ENCODE assay signal across 1 cellular context in the genomic region with DNA sequence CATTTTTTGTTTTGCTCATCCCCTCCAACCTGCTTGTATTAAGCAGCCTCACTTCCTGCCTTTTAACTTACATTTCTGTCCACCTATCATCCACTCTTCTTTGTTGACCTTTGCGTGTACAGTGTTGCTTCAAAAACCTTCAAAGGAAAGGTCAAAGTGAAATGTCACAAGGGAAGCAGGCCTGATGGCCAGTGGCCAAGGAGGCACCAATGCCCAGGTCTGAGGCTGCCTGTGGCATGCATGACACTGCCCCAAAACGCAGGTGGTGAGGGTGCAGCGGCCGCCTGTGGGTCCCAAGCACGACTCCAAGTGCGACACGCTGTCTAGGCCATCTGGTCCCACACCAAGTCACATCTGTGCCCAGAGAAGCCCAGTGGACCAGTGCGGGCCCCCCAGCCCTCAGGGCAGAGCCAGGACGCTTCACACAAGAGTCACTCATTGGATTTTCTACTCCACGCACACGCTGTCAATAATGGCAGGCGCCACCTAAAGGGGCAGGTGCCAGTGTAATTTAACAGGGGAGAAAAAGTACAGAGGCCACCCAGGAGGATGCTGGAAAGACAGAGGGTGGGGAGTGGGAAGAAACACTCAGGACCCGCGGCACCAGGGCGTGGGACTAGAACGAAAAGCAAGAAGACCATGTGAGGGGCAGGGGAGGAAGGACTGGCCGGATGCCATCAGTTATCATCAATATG.
A peak's percentile ranks its signal among the peaks of the same experiment; 100 is the strongest.
TF ChIP-seq lines count a peak whose summit lies in the region.

No MANE protein-coding gene starts in this region.

TF ChIP-seq in HepG2, 621 proteins besides CTCF, POLR2A, EP300 and RAD21 (continued from another document and continues in another):
- TF ChIP-seq, protein P1, sequence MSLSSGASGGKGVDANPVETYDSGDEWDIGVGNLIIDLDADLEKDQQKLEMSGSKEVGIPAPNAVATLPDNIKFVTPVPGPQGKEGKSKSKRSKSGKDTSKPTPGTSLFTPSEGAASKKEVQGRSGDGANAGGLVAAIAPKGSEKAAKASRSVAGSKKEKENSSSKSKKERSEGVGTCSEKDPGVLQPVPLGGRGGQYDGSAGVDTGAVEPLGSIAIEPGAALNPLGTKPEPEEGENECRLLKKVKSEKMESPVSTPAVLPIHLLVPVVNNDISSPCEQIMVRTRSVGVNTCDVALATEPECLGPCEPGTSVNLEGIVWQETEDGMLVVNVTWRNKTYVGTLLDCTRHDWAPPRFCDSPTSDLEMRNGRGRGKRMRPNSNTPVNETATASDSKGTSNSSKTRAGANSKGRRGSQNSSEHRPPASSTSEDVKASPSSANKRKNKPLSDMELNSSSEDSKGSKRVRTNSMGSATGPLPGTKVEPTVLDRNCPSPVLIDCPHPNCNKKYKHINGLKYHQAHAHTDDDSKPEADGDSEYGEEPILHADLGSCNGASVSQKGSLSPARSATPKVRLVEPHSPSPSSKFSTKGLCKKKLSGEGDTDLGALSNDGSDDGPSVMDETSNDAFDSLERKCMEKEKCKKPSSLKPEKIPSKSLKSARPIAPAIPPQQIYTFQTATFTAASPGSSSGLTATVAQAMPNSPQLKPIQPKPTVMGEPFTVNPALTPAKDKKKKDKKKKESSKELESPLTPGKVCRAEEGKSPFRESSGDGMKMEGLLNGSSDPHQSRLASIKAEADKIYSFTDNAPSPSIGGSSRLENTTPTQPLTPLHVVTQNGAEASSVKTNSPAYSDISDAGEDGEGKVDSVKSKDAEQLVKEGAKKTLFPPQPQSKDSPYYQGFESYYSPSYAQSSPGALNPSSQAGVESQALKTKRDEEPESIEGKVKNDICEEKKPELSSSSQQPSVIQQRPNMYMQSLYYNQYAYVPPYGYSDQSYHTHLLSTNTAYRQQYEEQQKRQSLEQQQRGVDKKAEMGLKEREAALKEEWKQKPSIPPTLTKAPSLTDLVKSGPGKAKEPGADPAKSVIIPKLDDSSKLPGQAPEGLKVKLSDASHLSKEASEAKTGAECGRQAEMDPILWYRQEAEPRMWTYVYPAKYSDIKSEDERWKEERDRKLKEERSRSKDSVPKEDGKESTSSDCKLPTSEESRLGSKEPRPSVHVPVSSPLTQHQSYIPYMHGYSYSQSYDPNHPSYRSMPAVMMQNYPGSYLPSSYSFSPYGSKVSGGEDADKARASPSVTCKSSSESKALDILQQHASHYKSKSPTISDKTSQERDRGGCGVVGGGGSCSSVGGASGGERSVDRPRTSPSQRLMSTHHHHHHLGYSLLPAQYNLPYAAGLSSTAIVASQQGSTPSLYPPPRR (CRISPR knock-in tag; IDR thresholded peaks at IDR 0.05; ENCODE audit: borderline replicate concordance): peak; percentile 92
- no peak for TF ChIP-seq ISX (CRISPR knock-in tag; conservative IDR thresholded peaks at IDR 0.05)
- no peak for TF ChIP-seq JDP2 (CRISPR knock-in tag; IDR thresholded peaks at IDR 0.05; ENCODE audit: borderline replicate concordance)
- TF ChIP-seq RAD51 (IDR thresholded peaks at IDR 0.05; ENCODE audit: borderline replicate concordance): no peak
- TF ChIP-seq SP5 (CRISPR knock-in tag; IDR thresholded peaks at IDR 0.05; ENCODE audit: borderline replicate concordance, low read depth): peak; percentile 69; the same call in 1 of the 2 replicates
- TF ChIP-seq, protein P2, sequence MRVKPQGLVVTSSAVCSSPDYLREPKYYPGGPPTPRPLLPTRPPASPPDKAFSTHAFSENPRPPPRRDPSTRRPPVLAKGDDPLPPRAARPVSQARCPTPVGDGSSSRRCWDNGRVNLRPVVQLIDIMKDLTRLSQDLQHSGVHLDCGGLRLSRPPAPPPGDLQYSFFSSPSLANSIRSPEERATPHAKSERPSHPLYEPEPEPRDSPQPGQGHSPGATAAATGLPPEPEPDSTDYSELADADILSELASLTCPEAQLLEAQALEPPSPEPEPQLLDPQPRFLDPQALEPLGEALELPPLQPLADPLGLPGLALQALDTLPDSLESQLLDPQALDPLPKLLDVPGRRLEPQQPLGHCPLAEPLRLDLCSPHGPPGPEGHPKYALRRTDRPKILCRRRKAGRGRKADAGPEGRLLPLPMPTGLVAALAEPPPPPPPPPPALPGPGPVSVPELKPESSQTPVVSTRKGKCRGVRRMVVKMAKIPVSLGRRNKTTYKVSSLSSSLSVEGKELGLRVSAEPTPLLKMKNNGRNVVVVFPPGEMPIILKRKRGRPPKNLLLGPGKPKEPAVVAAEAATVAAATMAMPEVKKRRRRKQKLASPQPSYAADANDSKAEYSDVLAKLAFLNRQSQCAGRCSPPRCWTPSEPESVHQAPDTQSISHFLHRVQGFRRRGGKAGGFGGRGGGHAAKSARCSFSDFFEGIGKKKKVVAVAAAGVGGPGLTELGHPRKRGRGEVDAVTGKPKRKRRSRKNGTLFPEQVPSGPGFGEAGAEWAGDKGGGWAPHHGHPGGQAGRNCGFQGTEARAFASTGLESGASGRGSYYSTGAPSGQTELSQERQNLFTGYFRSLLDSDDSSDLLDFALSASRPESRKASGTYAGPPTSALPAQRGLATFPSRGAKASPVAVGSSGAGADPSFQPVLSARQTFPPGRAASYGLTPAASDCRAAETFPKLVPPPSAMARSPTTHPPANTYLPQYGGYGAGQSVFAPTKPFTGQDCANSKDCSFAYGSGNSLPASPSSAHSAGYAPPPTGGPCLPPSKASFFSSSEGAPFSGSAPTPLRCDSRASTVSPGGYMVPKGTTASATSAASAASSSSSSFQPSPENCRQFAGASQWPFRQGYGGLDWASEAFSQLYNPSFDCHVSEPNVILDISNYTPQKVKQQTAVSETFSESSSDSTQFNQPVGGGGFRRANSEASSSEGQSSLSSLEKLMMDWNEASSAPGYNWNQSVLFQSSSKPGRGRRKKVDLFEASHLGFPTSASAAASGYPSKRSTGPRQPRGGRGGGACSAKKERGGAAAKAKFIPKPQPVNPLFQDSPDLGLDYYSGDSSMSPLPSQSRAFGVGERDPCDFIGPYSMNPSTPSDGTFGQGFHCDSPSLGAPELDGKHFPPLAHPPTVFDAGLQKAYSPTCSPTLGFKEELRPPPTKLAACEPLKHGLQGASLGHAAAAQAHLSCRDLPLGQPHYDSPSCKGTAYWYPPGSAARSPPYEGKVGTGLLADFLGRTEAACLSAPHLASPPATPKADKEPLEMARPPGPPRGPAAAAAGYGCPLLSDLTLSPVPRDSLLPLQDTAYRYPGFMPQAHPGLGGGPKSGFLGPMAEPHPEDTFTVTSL (CRISPR knock-in tag; IDR thresholded peaks at IDR 0.05; ENCODE audit: borderline replicate concordance): peak; percentile 25; the same call in 1 of the 2 replicates
- no peak for TF ChIP-seq ZNF605 (CRISPR knock-in tag; IDR thresholded peaks at IDR 0.05)
- no peak for TF ChIP-seq IKZF1 (IDR thresholded peaks at IDR 0.05)
- TF ChIP-seq NCOR1 (IDR thresholded peaks at IDR 0.05; ENCODE audit: borderline replicate concordance, low read length): peak; percentile 46; the same call in 1 of the 2 replicates
- TF ChIP-seq PHF21A (CRISPR knock-in tag; IDR thresholded peaks at IDR 0.05): no peak
- TF ChIP-seq, protein P3, sequence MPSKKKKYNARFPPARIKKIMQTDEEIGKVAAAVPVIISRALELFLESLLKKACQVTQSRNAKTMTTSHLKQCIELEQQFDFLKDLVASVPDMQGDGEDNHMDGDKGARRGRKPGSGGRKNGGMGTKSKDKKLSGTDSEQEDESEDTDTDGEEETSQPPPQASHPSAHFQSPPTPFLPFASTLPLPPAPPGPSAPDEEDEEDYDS (CRISPR knock-in tag; IDR thresholded peaks at IDR 0.05): peak; percentile 26; the same call in 1 of the 2 replicates
- TF ChIP-seq IRF2 (CRISPR knock-in tag; IDR thresholded peaks at IDR 0.05): peak; percentile 58; the same call in 1 of the 2 replicates
- no peak for TF ChIP-seq AGO2 (optimal IDR thresholded peaks at IDR 0.05; ENCODE audit: low read depth, low read length)
- TF ChIP-seq, protein P4, sequence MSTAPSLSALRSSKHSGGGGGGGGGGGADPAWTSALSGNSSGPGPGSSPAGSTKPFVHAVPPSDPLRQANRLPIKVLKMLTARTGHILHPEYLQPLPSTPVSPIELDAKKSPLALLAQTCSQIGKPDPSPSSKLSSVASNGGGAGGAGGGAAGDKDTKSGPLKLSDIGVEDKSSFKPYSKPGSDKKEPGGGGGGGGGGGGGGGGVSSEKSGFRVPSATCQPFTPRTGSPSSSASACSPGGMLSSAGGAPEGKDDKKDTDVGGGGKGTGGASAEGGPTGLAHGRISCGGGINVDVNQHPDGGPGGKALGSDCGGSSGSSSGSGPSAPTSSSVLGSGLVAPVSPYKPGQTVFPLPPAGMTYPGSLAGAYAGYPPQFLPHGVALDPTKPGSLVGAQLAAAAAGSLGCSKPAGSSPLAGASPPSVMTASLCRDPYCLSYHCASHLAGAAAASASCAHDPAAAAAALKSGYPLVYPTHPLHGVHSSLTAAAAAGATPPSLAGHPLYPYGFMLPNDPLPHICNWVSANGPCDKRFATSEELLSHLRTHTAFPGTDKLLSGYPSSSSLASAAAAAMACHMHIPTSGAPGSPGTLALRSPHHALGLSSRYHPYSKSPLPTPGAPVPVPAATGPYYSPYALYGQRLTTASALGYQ (CRISPR knock-in tag; IDR thresholded peaks at IDR 0.05): peak; percentile 52; the same call in 1 of the 2 replicates
- TF ChIP-seq, protein P5, sequence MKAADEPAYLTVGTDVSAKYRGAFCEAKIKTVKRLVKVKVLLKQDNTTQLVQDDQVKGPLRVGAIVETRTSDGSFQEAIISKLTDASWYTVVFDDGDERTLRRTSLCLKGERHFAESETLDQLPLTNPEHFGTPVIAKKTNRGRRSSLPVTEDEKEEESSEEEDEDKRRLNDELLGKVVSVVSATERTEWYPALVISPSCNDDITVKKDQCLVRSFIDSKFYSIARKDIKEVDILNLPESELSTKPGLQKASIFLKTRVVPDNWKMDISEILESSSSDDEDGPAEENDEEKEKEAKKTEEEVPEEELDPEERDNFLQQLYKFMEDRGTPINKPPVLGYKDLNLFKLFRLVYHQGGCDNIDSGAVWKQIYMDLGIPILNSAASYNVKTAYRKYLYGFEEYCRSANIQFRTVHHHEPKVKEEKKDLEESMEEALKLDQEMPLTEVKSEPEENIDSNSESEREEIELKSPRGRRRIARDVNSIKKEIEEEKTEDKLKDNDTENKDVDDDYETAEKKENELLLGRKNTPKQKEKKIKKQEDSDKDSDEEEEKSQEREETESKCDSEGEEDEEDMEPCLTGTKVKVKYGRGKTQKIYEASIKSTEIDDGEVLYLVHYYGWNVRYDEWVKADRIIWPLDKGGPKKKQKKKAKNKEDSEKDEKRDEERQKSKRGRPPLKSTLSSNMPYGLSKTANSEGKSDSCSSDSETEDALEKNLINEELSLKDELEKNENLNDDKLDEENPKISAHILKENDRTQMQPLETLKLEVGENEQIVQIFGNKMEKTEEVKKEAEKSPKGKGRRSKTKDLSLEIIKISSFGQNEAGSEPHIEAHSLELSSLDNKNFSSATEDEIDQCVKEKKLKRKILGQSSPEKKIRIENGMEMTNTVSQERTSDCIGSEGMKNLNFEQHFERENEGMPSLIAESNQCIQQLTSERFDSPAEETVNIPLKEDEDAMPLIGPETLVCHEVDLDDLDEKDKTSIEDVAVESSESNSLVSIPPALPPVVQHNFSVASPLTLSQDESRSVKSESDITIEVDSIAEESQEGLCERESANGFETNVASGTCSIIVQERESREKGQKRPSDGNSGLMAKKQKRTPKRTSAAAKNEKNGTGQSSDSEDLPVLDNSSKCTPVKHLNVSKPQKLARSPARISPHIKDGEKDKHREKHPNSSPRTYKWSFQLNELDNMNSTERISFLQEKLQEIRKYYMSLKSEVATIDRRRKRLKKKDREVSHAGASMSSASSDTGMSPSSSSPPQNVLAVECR (CRISPR knock-in tag; IDR thresholded peaks at IDR 0.05; ENCODE audit: borderline replicate concordance): peak; percentile 54; the same call in 1 of the 2 replicates
- TF ChIP-seq, protein P6, sequence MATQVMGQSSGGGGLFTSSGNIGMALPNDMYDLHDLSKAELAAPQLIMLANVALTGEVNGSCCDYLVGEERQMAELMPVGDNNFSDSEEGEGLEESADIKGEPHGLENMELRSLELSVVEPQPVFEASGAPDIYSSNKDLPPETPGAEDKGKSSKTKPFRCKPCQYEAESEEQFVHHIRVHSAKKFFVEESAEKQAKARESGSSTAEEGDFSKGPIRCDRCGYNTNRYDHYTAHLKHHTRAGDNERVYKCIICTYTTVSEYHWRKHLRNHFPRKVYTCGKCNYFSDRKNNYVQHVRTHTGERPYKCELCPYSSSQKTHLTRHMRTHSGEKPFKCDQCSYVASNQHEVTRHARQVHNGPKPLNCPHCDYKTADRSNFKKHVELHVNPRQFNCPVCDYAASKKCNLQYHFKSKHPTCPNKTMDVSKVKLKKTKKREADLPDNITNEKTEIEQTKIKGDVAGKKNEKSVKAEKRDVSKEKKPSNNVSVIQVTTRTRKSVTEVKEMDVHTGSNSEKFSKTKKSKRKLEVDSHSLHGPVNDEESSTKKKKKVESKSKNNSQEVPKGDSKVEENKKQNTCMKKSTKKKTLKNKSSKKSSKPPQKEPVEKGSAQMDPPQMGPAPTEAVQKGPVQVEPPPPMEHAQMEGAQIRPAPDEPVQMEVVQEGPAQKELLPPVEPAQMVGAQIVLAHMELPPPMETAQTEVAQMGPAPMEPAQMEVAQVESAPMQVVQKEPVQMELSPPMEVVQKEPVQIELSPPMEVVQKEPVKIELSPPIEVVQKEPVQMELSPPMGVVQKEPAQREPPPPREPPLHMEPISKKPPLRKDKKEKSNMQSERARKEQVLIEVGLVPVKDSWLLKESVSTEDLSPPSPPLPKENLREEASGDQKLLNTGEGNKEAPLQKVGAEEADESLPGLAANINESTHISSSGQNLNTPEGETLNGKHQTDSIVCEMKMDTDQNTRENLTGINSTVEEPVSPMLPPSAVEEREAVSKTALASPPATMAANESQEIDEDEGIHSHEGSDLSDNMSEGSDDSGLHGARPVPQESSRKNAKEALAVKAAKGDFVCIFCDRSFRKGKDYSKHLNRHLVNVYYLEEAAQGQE (IDR thresholded peaks at IDR 0.05; ENCODE audit: borderline replicate concordance in 1 of 2, low read depth in 1 of 2, low read length in 2 of 2): 0 out of 4 replicates have a peak, but pooled peaks of 1 of the 2 experiments have one; percentile 10
- TF ChIP-seq ZNF724P (CRISPR knock-in tag; IDR thresholded peaks at IDR 0.05; ENCODE audit: borderline replicate concordance): peak; percentile 78
- TF ChIP-seq ZNF382 (CRISPR knock-in tag; IDR thresholded peaks at IDR 0.05; ENCODE audit: borderline replicate concordance): no peak
- TF ChIP-seq ZFP36L1 (CRISPR knock-in tag; IDR thresholded peaks at IDR 0.05): no peak
- TF ChIP-seq TP53 (CRISPR knock-in tag; conservative IDR thresholded peaks at IDR 0.05): no peak
- TF ChIP-seq NFKBIZ (CRISPR knock-in tag; IDR thresholded peaks at IDR 0.05): no peak
- TF ChIP-seq HHEX (CRISPR knock-in tag; IDR thresholded peaks at IDR 0.05): peak; percentile 78; the same call in 1 of the 2 replicates
- no peak for TF ChIP-seq KLF12 (CRISPR knock-in tag; IDR thresholded peaks at IDR 0.05; ENCODE audit: borderline replicate concordance)
